9 cellular contexts compared by ENCODE assay signal in genomic region chr9:135702002-135702721, GRCh38. TPM values are rescaled to one million over a fixed set of nuclear protein-coding genes. Genes with fewer than 3 reads are reported as not detected.
A peak's percentile ranks its signal among the peaks of the same experiment; 100 is the strongest.
DNase-seq lines count a peak whose midpoint lies in the region; ATAC-seq and TF ChIP-seq lines count a peak whose summit lies in the region.
"Had no signal": no experiment of that assay in that cellular context is flagged by ENCODE, and none has a peak within 500 bp of the region (broad histone marks: within the 10 kb centered on the region; RNA-seq: fewer than 3 reads in every experiment).

KCNT1 (plus strand) TSS chr9:135702185; CDS start chr9:135702259, 74 bp downstream.

- H3K4me1 ChIP-seq in mucosa of descending colon (ENCODE audit: low read depth): peaks cover 4% of the 10 kb centered on the region

- no peaks in the 10 kb centered on the region for H3K36me3 Mint-ChIP-seq in effector memory CD8-positive, alpha-beta T cell (ENCODE audit: insufficient read depth)

- peak; percentile 80 for ATAC-seq in effector memory CD8-positive, alpha-beta T cell (replicated peaks)
- ATAC-seq in mucosa of descending colon: peak; percentile 54
- peak; percentile 59 for ATAC-seq in stimulated activated naive CD8-positive, alpha-beta T cell treated with anti-CD3 and anti-CD28 coated beads, Interleukin-15, amount 100 ng/mL, for 72 hours
- ATAC-seq in GM21360 (IDR thresholded peaks at IDR 0.05; ENCODE audit: unreplicated experiment): no peak

- peak; percentile 83 for TF ChIP-seq CTCF in mucosa of descending colon (IDR thresholded peaks at IDR 0.05)

- intact Hi-C loops in mucosa of descending colon (cut with DNase I, micrococcal nuclease): no loop called here

- peaks cover 6 to 31% of the 10 kb centered on the region in 2 donors for H3K27me3 Mint-ChIP-seq in effector memory CD8-positive, alpha-beta T cell
- H3K27me3 Mint-ChIP-seq in stimulated activated naive CD8-positive, alpha-beta T cell treated with anti-CD3 and anti-CD28 coated beads, Interleukin-15, amount 100 ng/mL, for 72 hours: peaks cover 45% of the 10 kb centered on the region

- no peaks in the 10 kb centered on the region for H3K36me3 ChIP-seq in mucosa of descending colon (ENCODE audit: low read depth)

- DNase-seq in NCI-H1436 (lab: John Stamatoyannopoulos, UW) (peak; percentile 31), NCI-H1436 treated with DMSO at 0.1 percent for 48 hours (lab: John Stamatoyannopoulos, UW) (no peak), NCI-H128 (lab: John Stamatoyannopoulos, UW; ENCODE audit: unreplicated experiment) (peak; percentile 13), mucosa of descending colon (peak in 2 of 3 donors; percentile 61 to 62)
- DNase-seq in activated CD4-positive, alpha-beta T cell treated with anti-CD3 and anti-CD28 coated beads, Interleukin-2, amount 50 U/mL, for 4 hours: peak; percentile 23 to 29
- peak; percentile 45 to 66 (median 45) for DNase-seq in effector memory CD8-positive, alpha-beta T cell
- DNase-seq in stimulated activated naive CD8-positive, alpha-beta T cell treated with anti-CD3 and anti-CD28 coated beads, Interleukin-15, amount 100 ng/mL, for 72 hours: peak; percentile 39 to 71

- H3K4me3 Mint-ChIP-seq in effector memory CD8-positive, alpha-beta T cell: no peak within 1 kb of the TSS
- H3K4me3 Mint-ChIP-seq in stimulated activated naive CD8-positive, alpha-beta T cell treated with anti-CD3 and anti-CD28 coated beads, Interleukin-15, amount 100 ng/mL, for 72 hours: no peak within 1 kb of the TSS

- H3K27ac Mint-ChIP-seq in effector memory CD8-positive, alpha-beta T cell: no peak within 1 kb of the TSS
- H3K27ac Mint-ChIP-seq in stimulated activated naive CD8-positive, alpha-beta T cell treated with anti-CD3 and anti-CD28 coated beads, Interleukin-15, amount 100 ng/mL, for 72 hours: no peak within 1 kb of the TSS

- no peaks in the 10 kb centered on the region for H3K4me1 Mint-ChIP-seq in effector memory CD8-positive, alpha-beta T cell (ENCODE audit: low read depth in 2 of 2)
- no peaks in the 10 kb centered on the region for H3K4me1 Mint-ChIP-seq in stimulated activated naive CD8-positive, alpha-beta T cell treated with anti-CD3 and anti-CD28 coated beads, Interleukin-15, amount 100 ng/mL, for 72 hours

- no peaks in the 10 kb centered on the region for H3K9me3 Mint-ChIP-seq in effector memory CD8-positive, alpha-beta T cell
- H3K9me3 Mint-ChIP-seq in stimulated activated naive CD8-positive, alpha-beta T cell treated with anti-CD3 and anti-CD28 coated beads, Interleukin-15, amount 100 ng/mL, for 72 hours: no peaks in the 10 kb centered on the region

- no peaks in the 10 kb centered on the region for H3K9me3 ChIP-seq in mucosa of descending colon

- H3K4me3 ChIP-seq in mucosa of descending colon: no peak within 1 kb of the TSS

RNA-seq across cellular contexts. Expression of gene KCNT1, which starts in this region (rescaled TPM):
- under 1 TPM in 2 of 3 donors, not detected in 1; 0.22 to 0.60 TPM for total RNA-seq in mucosa of descending colon
- total RNA-seq: glomerular endothelial cell had no signal

Comparison
In these comparisons a context has a peak if more than half of its experiments do, and no peak if none do; other contexts are left out.
1. Peak in DNase-seq and ATAC-seq in mucosa of descending colon; RNA of the gene not detected or under 1 TPM.